In the genomic region with DNA sequence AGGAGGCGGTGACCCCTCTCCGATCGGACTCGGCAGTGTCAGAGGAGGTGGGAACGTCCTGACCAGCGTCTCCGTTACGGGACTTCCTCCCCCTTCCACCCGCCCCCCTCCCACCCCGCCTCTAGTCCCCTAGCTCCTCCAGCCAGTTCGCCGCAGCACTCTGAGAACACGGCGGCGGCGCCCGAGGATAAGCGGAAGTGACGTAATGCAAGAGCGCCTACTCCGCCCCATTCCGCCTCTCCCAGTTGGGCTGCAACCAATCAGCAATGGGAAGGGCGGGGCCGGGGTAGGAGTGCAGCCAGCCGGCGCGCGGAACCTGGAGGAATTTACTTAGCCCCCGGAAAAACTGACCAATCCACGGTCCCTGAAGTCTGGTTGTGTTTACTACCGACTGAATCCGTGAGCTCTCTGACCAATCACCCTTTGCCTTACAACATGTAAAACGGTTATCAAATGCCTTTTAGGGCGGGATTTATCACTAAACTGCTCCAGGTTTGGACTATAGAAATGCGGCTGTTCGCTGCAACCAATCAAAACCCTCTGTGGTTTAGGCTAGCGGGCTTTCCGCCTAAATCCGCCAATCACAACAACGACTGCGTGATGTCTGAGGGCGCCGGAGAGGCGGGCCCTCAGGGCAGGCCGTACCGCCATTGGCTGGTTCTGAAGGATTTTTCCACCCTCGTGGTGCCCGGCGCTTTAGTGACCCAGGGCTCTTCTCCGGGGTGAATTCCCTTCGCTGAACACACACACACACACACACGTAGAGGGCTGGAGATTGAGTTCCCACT, we compare ENCODE assay signal across 8 cellular contexts. TPM values are rescaled to one million over a fixed set of nuclear protein-coding genes. Genes with fewer than 3 reads are reported as not detected.
DNase-seq lines count a peak whose midpoint lies in the region; ATAC-seq and TF ChIP-seq lines count a peak whose summit lies in the region.

A gene with protein sequence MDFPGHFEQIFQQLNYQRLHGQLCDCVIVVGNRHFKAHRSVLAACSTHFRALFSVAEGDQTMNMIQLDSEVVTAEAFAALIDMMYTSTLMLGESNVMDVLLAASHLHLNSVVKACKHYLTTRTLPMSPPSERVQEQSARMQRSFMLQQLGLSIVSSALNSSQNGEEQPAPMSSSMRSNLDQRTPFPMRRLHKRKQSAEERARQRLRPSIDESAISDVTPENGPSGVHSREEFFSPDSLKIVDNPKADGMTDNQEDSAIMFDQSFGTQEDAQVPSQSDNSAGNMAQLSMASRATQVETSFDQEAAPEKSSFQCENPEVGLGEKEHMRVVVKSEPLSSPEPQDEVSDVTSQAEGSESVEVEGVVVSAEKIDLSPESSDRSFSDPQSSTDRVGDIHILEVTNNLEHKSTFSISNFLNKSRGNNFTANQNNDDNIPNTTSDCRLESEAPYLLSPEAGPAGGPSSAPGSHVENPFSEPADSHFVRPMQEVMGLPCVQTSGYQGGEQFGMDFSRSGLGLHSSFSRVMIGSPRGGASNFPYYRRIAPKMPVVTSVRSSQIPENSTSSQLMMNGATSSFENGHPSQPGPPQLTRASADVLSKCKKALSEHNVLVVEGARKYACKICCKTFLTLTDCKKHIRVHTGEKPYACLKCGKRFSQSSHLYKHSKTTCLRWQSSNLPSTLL (minus strand): TSS at position 202 of the 788 bp plus-strand sequence. CDS start 22,899 bp downstream, outside the sequence.

- H3K4me3 ChIP-seq in GM12865 (ENCODE audit: low read depth, low read length) (peak within 1 kb of the TSS; percentile 91), heart left ventricle (peak within 1 kb of the TSS; percentile 68 to 99 (median 92)), upper lobe of left lung (peak within 1 kb of the TSS; percentile 81 to 96 (median 89))

- no peaks in the 10 kb centered on the region for H3K9me3 ChIP-seq in heart left ventricle
- no peaks in the 10 kb centered on the region for H3K9me3 ChIP-seq in upper lobe of left lung

- TF ChIP-seq POLR2A in heart left ventricle (IDR thresholded peaks at IDR 0.05) (peak in 1 of 2 donors; percentile 92), upper lobe of left lung (IDR thresholded peaks at IDR 0.05) (peak in 2 of 4 donors; percentile 49 to 63)

- ATAC-seq in HG02798 (IDR thresholded peaks at IDR 0.05; ENCODE audit: poor library complexity, unreplicated experiment) (peak; percentile 86), heart left ventricle (peak; percentile 89 to 93 (median 92)), upper lobe of left lung (ENCODE audit: low FRiP score in 2 of 2) (peak; percentile 94 to 97)

- TF ChIP-seq EP300 in upper lobe of left lung (IDR thresholded peaks at IDR 0.05), result no peak

- H3K4me1 ChIP-seq in heart left ventricle (peaks cover 0 to 40% (median 25%) of the 10 kb centered on the region in 12 donors), upper lobe of left lung (peaks cover 19 to 48% (median 20%) of the 10 kb centered on the region in 4 donors)

- 1% methylated on average over 49 to 52 of the region's 52 CpGs for WGBS in adipose tissue, 3 donors
- 0 to 1% (median 0%) methylated on average over 35 to 52 of the region's 52 CpGs for WGBS in heart left ventricle, 4 donors
- 0 to 1% methylated on average over 11 to 52 of the region's 52 CpGs for WGBS in upper lobe of left lung, 2 donors

- no peaks in the 10 kb centered on the region for H3K36me3 ChIP-seq in heart left ventricle
- no peaks in the 10 kb centered on the region for H3K36me3 ChIP-seq in upper lobe of left lung

- H3K27ac ChIP-seq in adipose tissue (ENCODE audit: low read depth, low read length) (peak within 1 kb of the TSS; percentile 88), heart left ventricle (peak within 1 kb of the TSS; percentile 86 to 99 (median 97)), upper lobe of left lung (peak within 1 kb of the TSS; percentile 97 to 99 (median 98))

- intact Hi-C loops in heart left ventricle (cut with DNase I), result loop anchor here in 8 of 10 donors (1.0 to 5.0 kb wide), 8 partner anchors 19 to 927 kb away; a partner anchor contains a TSS

- TF ChIP-seq CTCF in GM12865 (IDR thresholded peaks at IDR 0.05; ENCODE audit: insufficient read depth, low read depth, low read length, missing control alignments) (no peak), heart left ventricle (IDR thresholded peaks at IDR 0.05) (no peak), upper lobe of left lung (IDR thresholded peaks at IDR 0.05) (peak in 1 of 6 experiments; percentile 12)

- peak; percentile 100 for DNase-seq in GM12865 (ENCODE audit: low read depth)
- DNase-seq in NCI-H1436 (lab: John Stamatoyannopoulos, UW), result peak; percentile 99
- peak; percentile 99 for DNase-seq in T follicular helper cell (ENCODE audit: low read depth)
- peak; percentile 99 to 100 (median 99) for DNase-seq in heart left ventricle
- peak; percentile 100 for DNase-seq in pons (ENCODE audit: low spot score)
- DNase-seq in upper lobe of left lung, result peak; percentile 96 to 99

- no peaks in the 10 kb centered on the region for H3K27me3 ChIP-seq in heart left ventricle
- no peaks in the 10 kb centered on the region for H3K27me3 ChIP-seq in upper lobe of left lung

RNA-seq across cellular contexts. Expression of the gene that starts here (rescaled TPM):
- polyA plus RNA-seq in adipose tissue (1 to 10 TPM; 3.3 to 3.9 (median 3.8) TPM), heart left ventricle (1 to 10 TPM; 1.8 to 7.4 TPM)
- total RNA-seq in heart left ventricle (1 to 10 TPM; 5.2 to 8.0 (median 6.3) TPM), upper lobe of left lung (10 to 100 TPM in 3 of 6 donors, 1 to 10 TPM in 3; 7.9 to 15.0 (median 10.0) TPM)

Comparison
In these comparisons a context has a peak if more than half of its experiments do, and no peak if none do; other contexts are left out.
1. Peak in every context shown above with its lines: DNase-seq, ATAC-seq, H3K4me3 ChIP-seq and H3K27ac ChIP-seq.